1 cellular context compared by ENCODE assay signal in the genomic region with DNA sequence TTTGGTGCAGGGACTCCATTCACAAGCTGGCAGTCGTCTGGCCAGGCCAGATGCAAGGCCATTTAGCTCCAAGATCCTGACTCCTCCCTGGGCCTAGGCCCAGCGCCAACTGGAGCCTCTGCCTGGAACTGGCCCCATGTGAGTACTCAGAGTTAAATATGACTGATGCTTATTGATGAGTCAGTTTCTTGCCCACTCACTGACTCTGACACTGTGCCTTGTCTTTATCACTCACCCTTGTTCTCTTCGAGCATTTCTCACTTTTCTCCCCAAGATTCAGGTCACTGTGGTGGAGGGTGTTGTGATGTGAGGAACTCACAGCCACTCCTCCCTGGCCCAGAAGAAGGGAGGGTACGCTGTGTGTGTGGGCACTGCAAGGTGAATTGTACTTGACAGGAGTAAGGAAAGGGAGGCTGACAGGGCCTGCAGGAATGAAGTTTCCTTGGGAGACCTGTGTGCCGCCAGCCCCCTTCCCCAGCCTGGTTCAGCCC.
TF ChIP-seq lines count a peak whose summit lies in the region.

No MANE protein-coding gene starts in this region.

TF ChIP-seq in K562, 482 proteins besides CTCF, POLR2A, EP300 and RAD21:
- TF ChIP-seq PRDM10 (IDR thresholded peaks at IDR 0.05; ENCODE audit: partially characterized antibody) (no peak), ETV6 (IDR thresholded peaks at IDR 0.05; ENCODE audit: borderline replicate concordance in 1 of 2, low read depth in 2 of 2, low read length in 1 of 2) (no peak), ETV6 (CRISPR knock-in tag; IDR thresholded peaks at IDR 0.05; ENCODE audit: borderline replicate concordance) (no peak), ZNF316 (IDR thresholded peaks at IDR 0.05) (peak; percentile 56), C11orf30 (IDR thresholded peaks at IDR 0.05; ENCODE audit: low read depth) (0 out of 2 replicates have a peak, but pooled peaks have one; percentile 28), ARID1B (IDR thresholded peaks at IDR 0.05) (no peak), EGR1 (conservative IDR thresholded peaks at IDR 0.05) (peak; percentile 34; the same call in 1 of the 2 replicates), POLR2G (IDR thresholded peaks at IDR 0.05; ENCODE audit: low read depth, low read length) (no peak), MEIS2 (IDR thresholded peaks at IDR 0.05; ENCODE audit: partially characterized antibody) (peak; percentile 22), FOSL1 (tag; conservative IDR thresholded peaks at IDR 0.05) (peak; percentile 71)
- TF ChIP-seq, protein P1, sequence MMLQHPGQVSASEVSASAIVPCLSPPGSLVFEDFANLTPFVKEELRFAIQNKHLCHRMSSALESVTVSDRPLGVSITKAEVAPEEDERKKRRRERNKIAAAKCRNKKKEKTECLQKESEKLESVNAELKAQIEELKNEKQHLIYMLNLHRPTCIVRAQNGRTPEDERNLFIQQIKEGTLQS (IDR thresholded peaks at IDR 0.05), result 0 out of 2 replicates have a peak, but pooled peaks have one; percentile 30
- TF ChIP-seq, protein P1 (CRISPR knock-in tag; conservative IDR thresholded peaks at IDR 0.05), result no peak
TF ChIP-seq in K562: peak in this region for 6.
